In the genomic region with DNA sequence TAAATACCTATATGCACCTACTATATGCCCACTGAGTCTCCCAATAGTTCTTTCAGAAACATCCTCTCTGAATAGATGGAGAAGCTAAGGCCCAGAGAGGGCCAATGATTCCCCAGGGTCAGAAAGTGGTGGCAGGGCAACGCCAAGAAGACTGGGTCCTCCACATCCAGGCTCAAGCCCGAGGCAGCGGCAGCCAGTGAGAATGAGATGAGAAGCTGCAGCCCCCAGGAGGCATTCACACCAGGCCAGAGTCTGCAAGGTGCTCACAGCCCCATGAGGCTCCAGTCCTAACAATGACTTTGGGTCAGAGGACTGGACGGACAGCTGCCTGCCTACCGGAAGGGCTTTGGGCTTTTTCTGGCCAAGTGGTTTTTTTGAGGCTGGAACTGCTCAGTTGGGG, we compare ENCODE assay signal across 21 cellular contexts. TPM values are rescaled to one million over a fixed set of nuclear protein-coding genes. Genes with fewer than 3 reads are reported as not detected.
DNase-seq lines count a peak whose midpoint lies in the region; ATAC-seq and TF ChIP-seq lines count a peak whose summit lies in the region.
"Had no signal": no experiment of that assay in that cellular context is flagged by ENCODE, and none has a peak within 500 bp of the region (broad histone marks: within the 10 kb centered on the region; RNA-seq: fewer than 3 reads in every experiment).

No MANE protein-coding gene starts in this region.

- peak; percentile 28 for DNase-seq in activated CD8-positive, alpha-beta memory T cell treated with anti-CD3 and anti-CD28 coated beads, Interleukin-2, amount 10 ng/mL, durations not matched to agents 7 days and 5 days
- no peak for DNase-seq in activated CD8-positive, alpha-beta memory T cell treated with anti-CD3 and anti-CD28 coated beads, Interleukin-2, amount 50 U/mL, for 4 hours
- no peak for DNase-seq in CD4-positive, alpha-beta T cell
- peak; percentile 19 for DNase-seq in endodermal cell
- peak; percentile 17 for DNase-seq in osteoblast (ENCODE audit: insufficient read length, low spot score, missing footprints)
- DNase-seq in NCI-H774 (lab: John Stamatoyannopoulos, UW): no peak
- no peak for DNase-seq in lower lobe of right lung
- DNase-seq in activated T-helper 1 cell treated with anti-CD3 and anti-CD28 coated beads, Interleukin-12 subunit alpha, Interleukin-12 subunit beta, Interleukin-2, Interleukin-4 antibody, amounts not matched to agents 30 ng/mL and 10 ng/mL and 1 ng/mL, durations not matched to agents 14 hours and 24 hours and 36 hours (ENCODE audit: low spot score): no peak
- DNase-seq: DMS79 treated with DMSO at 0.1 percent for 48 hours, GDM1, HCEC 1CT, Karpas-422, NCI-H1417, NCI-H187 treated with DMSO at 0.1 percent for 48 hours, NCI-H345, NCI-H526, PC-3 had no signal

- WGBS in endodermal cell (ENCODE audit: insufficient coverage in 1 of 2, insufficient read length in 1 of 2), 2 experiments: 93 to 96% methylated on average over 5 of the region's 5 CpGs

- peaks cover 17% of the 10 kb centered on the region for H3K36me3 Mint-ChIP-seq in activated CD8-positive, alpha-beta memory T cell treated with anti-CD3 and anti-CD28 coated beads, Interleukin-2, amount 10 ng/mL, durations not matched to agents 7 days and 5 days
- H3K36me3 Mint-ChIP-seq in CD4-positive, alpha-beta T cell (ENCODE audit: low read depth): peaks cover 74% of the 10 kb centered on the region
- peaks cover 37% of the 10 kb centered on the region for H3K36me3 Mint-ChIP-seq in endodermal cell (ENCODE audit: low read depth)
- H3K36me3 Mint-ChIP-seq in activated T-helper 1 cell treated with anti-CD3 and anti-CD28 coated beads, Interleukin-12 subunit alpha, Interleukin-12 subunit beta, Interleukin-2, Interleukin-4 antibody, amounts not matched to agents 30 ng/mL and 10 ng/mL and 1 ng/mL, durations not matched to agents 14 hours and 24 hours and 36 hours (ENCODE audit: low read depth): peaks cover 38% of the 10 kb centered on the region

- POLR2A ChIA-PET in CD4-positive, alpha-beta T cell (lab: Charles Lee): interaction anchor here (2.9 kb wide), 1 partner anchor 77 kb away, joined by 9 read pairs; the partner anchor contains the start of gene NAGK

- H3K4me3 Mint-ChIP-seq in activated CD8-positive, alpha-beta memory T cell treated with anti-CD3 and anti-CD28 coated beads, Interleukin-2, amount 10 ng/mL, durations not matched to agents 7 days and 5 days: no peak overlapping the region
- H3K4me3 Mint-ChIP-seq in CD4-positive, alpha-beta T cell: peak overlapping the region; percentile 66
- H3K4me3 Mint-ChIP-seq in endodermal cell: no peak overlapping the region
- no peak overlapping the region for H3K4me3 Mint-ChIP-seq in activated T-helper 1 cell treated with anti-CD3 and anti-CD28 coated beads, Interleukin-12 subunit alpha, Interleukin-12 subunit beta, Interleukin-2, Interleukin-4 antibody, amounts not matched to agents 30 ng/mL and 10 ng/mL and 1 ng/mL, durations not matched to agents 14 hours and 24 hours and 36 hours

- H3K4me1 ChIP-seq in endodermal cell (ENCODE audit: control insufficient read depth, insufficient read depth, low read length) (peaks cover 3% of the 10 kb centered on the region), osteoblast (ENCODE audit: insufficient read depth, low read length) (peaks cover 22% of the 10 kb centered on the region), lower lobe of right lung (peaks cover 21% of the 10 kb centered on the region)

- H3K27me3 Mint-ChIP-seq in activated CD8-positive, alpha-beta memory T cell treated with anti-CD3 and anti-CD28 coated beads, Interleukin-2, amount 10 ng/mL, durations not matched to agents 7 days and 5 days: no peaks in the 10 kb centered on the region
- no peaks in the 10 kb centered on the region for H3K27me3 Mint-ChIP-seq in CD4-positive, alpha-beta T cell
- no peaks in the 10 kb centered on the region for H3K27me3 Mint-ChIP-seq in endodermal cell (ENCODE audit: insufficient read depth)
- no peaks in the 10 kb centered on the region for H3K27me3 Mint-ChIP-seq in activated T-helper 1 cell treated with anti-CD3 and anti-CD28 coated beads, Interleukin-12 subunit alpha, Interleukin-12 subunit beta, Interleukin-2, Interleukin-4 antibody, amounts not matched to agents 30 ng/mL and 10 ng/mL and 1 ng/mL, durations not matched to agents 14 hours and 24 hours and 36 hours (ENCODE audit: insufficient read depth)

- H3K79me2 ChIP-seq in osteoblast (ENCODE audit: insufficient read depth, low read length): peaks cover 40% of the 10 kb centered on the region

- H2AFZ ChIP-seq in osteoblast (ENCODE audit: low read length): no peak overlapping the region

- no peaks in the 10 kb centered on the region for H3K27me3 ChIP-seq in CD4-positive, alpha-beta T cell (ENCODE audit: control insufficient read depth, insufficient read depth, low read length)
- H3K27me3 ChIP-seq in endodermal cell (ENCODE audit: control insufficient read depth, insufficient read depth, low read length, poor library complexity, severe bottlenecking): no peaks in the 10 kb centered on the region
- H3K27me3 ChIP-seq in osteoblast (ENCODE audit: insufficient read depth, low read length): no peaks in the 10 kb centered on the region
- H3K27me3 ChIP-seq in lower lobe of right lung (ENCODE audit: low read depth): no peaks in the 10 kb centered on the region
- H3K27me3 ChIP-seq: BLaER1 had no signal

- no peak for ATAC-seq in activated CD8-positive, alpha-beta memory T cell treated with anti-CD3 and anti-CD28 coated beads, Interleukin-2, amount 10 ng/mL, durations not matched to agents 7 days and 5 days
- no peak for ATAC-seq in CD4-positive, alpha-beta T cell (ENCODE audit: poor library complexity)
- ATAC-seq in lower lobe of right lung: no peak
- ATAC-seq: GM12878, PC-3 had no signal

- H3K36me3 ChIP-seq in endodermal cell (ENCODE audit: control insufficient read depth, insufficient read depth, low read length) (peaks cover 36% of the 10 kb centered on the region), osteoblast (ENCODE audit: insufficient read depth, low read length) (peaks cover 54% of the 10 kb centered on the region), lower lobe of right lung (peaks cover 64% of the 10 kb centered on the region)

- H3K27ac Mint-ChIP-seq in activated CD8-positive, alpha-beta memory T cell treated with anti-CD3 and anti-CD28 coated beads, Interleukin-2, amount 10 ng/mL, durations not matched to agents 7 days and 5 days: no peak overlapping the region
- H3K27ac Mint-ChIP-seq in CD4-positive, alpha-beta T cell: peak overlapping the region; percentile 45
- no peak overlapping the region for H3K27ac Mint-ChIP-seq in endodermal cell
- H3K27ac Mint-ChIP-seq in activated T-helper 1 cell treated with anti-CD3 and anti-CD28 coated beads, Interleukin-12 subunit alpha, Interleukin-12 subunit beta, Interleukin-2, Interleukin-4 antibody, amounts not matched to agents 30 ng/mL and 10 ng/mL and 1 ng/mL, durations not matched to agents 14 hours and 24 hours and 36 hours: no peak overlapping the region

- H3K4me1 Mint-ChIP-seq in activated CD8-positive, alpha-beta memory T cell treated with anti-CD3 and anti-CD28 coated beads, Interleukin-2, amount 10 ng/mL, durations not matched to agents 7 days and 5 days: peaks cover 25% of the 10 kb centered on the region
- peaks cover 42% of the 10 kb centered on the region for H3K4me1 Mint-ChIP-seq in CD4-positive, alpha-beta T cell (ENCODE audit: low read depth)
- H3K4me1 Mint-ChIP-seq in endodermal cell: peaks cover 9% of the 10 kb centered on the region
- H3K4me1 Mint-ChIP-seq in activated T-helper 1 cell treated with anti-CD3 and anti-CD28 coated beads, Interleukin-12 subunit alpha, Interleukin-12 subunit beta, Interleukin-2, Interleukin-4 antibody, amounts not matched to agents 30 ng/mL and 10 ng/mL and 1 ng/mL, durations not matched to agents 14 hours and 24 hours and 36 hours (ENCODE audit: low read depth): peaks cover 33% of the 10 kb centered on the region

- H3K4me2 ChIP-seq in osteoblast (ENCODE audit: insufficient read depth, low read length): no peak overlapping the region
- H3K4me2 ChIP-seq: BLaER1 had no signal

- peaks cover 22% of the 10 kb centered on the region for H4K20me1 ChIP-seq in osteoblast (ENCODE audit: insufficient read depth, low read length)

- H3K9me3 ChIP-seq in CD4-positive, alpha-beta T cell (ENCODE audit: control insufficient read depth, low read length): no peaks in the 10 kb centered on the region
- H3K9me3 ChIP-seq in endodermal cell (ENCODE audit: control insufficient read depth, low read length): no peaks in the 10 kb centered on the region
- no peaks in the 10 kb centered on the region for H3K9me3 ChIP-seq in osteoblast (ENCODE audit: low read depth, low read length)
- H3K9me3 ChIP-seq in lower lobe of right lung: no peaks in the 10 kb centered on the region
- H3K9me3 ChIP-seq: BLaER1 had no signal

- no peak overlapping the region for H3K27ac ChIP-seq in CD4-positive, alpha-beta T cell (ENCODE audit: low read depth, low read length)
- H3K27ac ChIP-seq in endodermal cell (ENCODE audit: low read depth, low read length) (no peak overlapping the region), osteoblast (ENCODE audit: low read depth, low read length) (no peak overlapping the region), lower lobe of right lung (no peak overlapping the region)
- H3K27ac ChIP-seq: BLaER1, RWPE1 had no signal

- H3K4me3 ChIP-seq in endodermal cell (ENCODE audit: low read length) (no peak overlapping the region), osteoblast (ENCODE audit: insufficient read depth, low read length) (no peak overlapping the region), lower lobe of right lung (no peak overlapping the region)
- H3K4me3 ChIP-seq: BLaER1, GM12878 had no signal

- CTCF ChIA-PET in activated CD8-positive, alpha-beta memory T cell treated with anti-CD3 and anti-CD28 coated beads, Interleukin-2, amount 10 ng/mL, durations not matched to agents 7 days and 5 days (lab: Charles Lee): interaction anchor here (1.0 to 2.7 kb wide), 3 partner anchors 10 to 26 kb away, joined by 3 to 9 read pairs (median 3); no protein-coding TSS in a partner anchor
- CTCF ChIA-PET in CD4-positive, alpha-beta T cell (lab: Charles Lee): interaction anchor here (2.0 kb wide), 1 partner anchor 10 kb away, joined by 4 read pairs; no protein-coding TSS in a partner anchor

- H3K9ac ChIP-seq in endodermal cell (ENCODE audit: extremely low read depth, low read length, poor library complexity, severe bottlenecking): no peak overlapping the region
- H3K9ac ChIP-seq: BLaER1 had no signal

- TF ChIP-seq CTCF in CD4-positive, alpha-beta T cell (IDR thresholded peaks at IDR 0.05): no peak
- no peak for TF ChIP-seq CTCF in endodermal cell (conservative IDR thresholded peaks at IDR 0.05)
- TF ChIP-seq CTCF in osteoblast (IDR thresholded peaks at IDR 0.05; ENCODE audit: extremely low read depth, low read depth, low read length): no peak
- no peak for TF ChIP-seq CTCF in lower lobe of right lung (IDR thresholded peaks at IDR 0.05)

- H3K9me3 Mint-ChIP-seq in activated CD8-positive, alpha-beta memory T cell treated with anti-CD3 and anti-CD28 coated beads, Interleukin-2, amount 10 ng/mL, durations not matched to agents 7 days and 5 days (ENCODE audit: low read depth): no peaks in the 10 kb centered on the region
- no peaks in the 10 kb centered on the region for H3K9me3 Mint-ChIP-seq in CD4-positive, alpha-beta T cell
- no peaks in the 10 kb centered on the region for H3K9me3 Mint-ChIP-seq in endodermal cell
- H3K9me3 Mint-ChIP-seq in activated T-helper 1 cell treated with anti-CD3 and anti-CD28 coated beads, Interleukin-12 subunit alpha, Interleukin-12 subunit beta, Interleukin-2, Interleukin-4 antibody, amounts not matched to agents 30 ng/mL and 10 ng/mL and 1 ng/mL, durations not matched to agents 14 hours and 24 hours and 36 hours: no peaks in the 10 kb centered on the region

- intact Hi-C loops in CD4-positive, alpha-beta T cell (cut with DNase I, micrococcal nuclease): loop anchor here in 1 of 2 experiments (5.0 to 10.0 kb wide), 2 partner anchors 76 to 234 kb away; partner anchors contain the start of genes NAGK and PAIP2B
- intact Hi-C loops in lower lobe of right lung (cut with DNase I): no loop called here
- intact Hi-C loops in activated T-helper 1 cell treated with anti-CD3 and anti-CD28 coated beads, Interleukin-12 subunit alpha, Interleukin-12 subunit beta, Interleukin-2, Interleukin-4 antibody, amounts not matched to agents 30 ng/mL and 10 ng/mL and 1 ng/mL, durations not matched to agents 14 hours and 24 hours and 36 hours (cut with micrococcal nuclease): no loop called here

RNA-seq across cellular contexts. Expression of gene TEX261, which starts 3.5 kb away (rescaled TPM):
- total RNA-seq in activated CD8-positive, alpha-beta memory T cell treated with anti-CD3 and anti-CD28 coated beads, Interleukin-2, amount 10 ng/mL, durations not matched to agents 7 days and 5 days: 10 to 100 TPM; 39.2 to 58.1 TPM
- total RNA-seq in CD4-positive, alpha-beta T cell: 10 to 100 TPM; 26.8 to 34.0 TPM
- total RNA-seq in endodermal cell (10 to 100 TPM; 13.3 to 19.9 TPM), osteoblast (30.0 and 36.8 TPM in 2 replicates), lower lobe of right lung (71.3 TPM)
- polyA plus RNA-seq in endodermal cell (2013, experiment 1 of 2): 33.6 TPM
- polyA plus RNA-seq in endodermal cell (2013, experiment 2 of 2): 25.2 TPM
- total RNA-seq in activated T-helper 1 cell treated with anti-CD3 and anti-CD28 coated beads, Interleukin-12 subunit alpha, Interleukin-12 subunit beta, Interleukin-2, Interleukin-4 antibody, amounts not matched to agents 30 ng/mL and 10 ng/mL and 1 ng/mL, durations not matched to agents 14 hours and 24 hours and 36 hours: 89.4 and 97.4 TPM in 2 replicates

RNA-seq across cellular contexts. Expression of gene ANKRD53, which starts 12.7 kb away (rescaled TPM):
- not detected for total RNA-seq in activated CD8-positive, alpha-beta memory T cell treated with anti-CD3 and anti-CD28 coated beads, Interleukin-2, amount 10 ng/mL, durations not matched to agents 7 days and 5 days
- total RNA-seq in CD4-positive, alpha-beta T cell: 1 to 10 TPM in 1 of 2 experiments, under 1 TPM in 1; 0.42 to 1.2 TPM
- total RNA-seq in endodermal cell (under 1 TPM; 0.24 to 0.97 TPM), osteoblast (0.88 and 1.1 TPM in 2 replicates), lower lobe of right lung (1.1 TPM)
- polyA plus RNA-seq in endodermal cell (2013, experiment 1 of 2): 1.1 TPM
- 0.62 TPM for polyA plus RNA-seq in endodermal cell (2013, experiment 2 of 2)
- total RNA-seq in activated T-helper 1 cell treated with anti-CD3 and anti-CD28 coated beads, Interleukin-12 subunit alpha, Interleukin-12 subunit beta, Interleukin-2, Interleukin-4 antibody, amounts not matched to agents 30 ng/mL and 10 ng/mL and 1 ng/mL, durations not matched to agents 14 hours and 24 hours and 36 hours: not detected in 2 replicates
- total RNA-seq: A172, GM12878, PC-3 had no signal

RNA-seq across cellular contexts. Expression of gene ATP6V1B1, which starts 55.4 kb away (rescaled TPM):
- not detected for total RNA-seq in activated CD8-positive, alpha-beta memory T cell treated with anti-CD3 and anti-CD28 coated beads, Interleukin-2, amount 10 ng/mL, durations not matched to agents 7 days and 5 days
- not detected for total RNA-seq in CD4-positive, alpha-beta T cell
- not detected for total RNA-seq in endodermal cell
- 1.1 TPM for polyA plus RNA-seq in endodermal cell (2013, experiment 1 of 2)
- 0.79 TPM for polyA plus RNA-seq in endodermal cell (2013, experiment 2 of 2)
- total RNA-seq in osteoblast: 0.88 and 2.5 TPM in 2 replicates
- total RNA-seq in lower lobe of right lung: 2.2 TPM
- not detected in 2 replicates for total RNA-seq in activated T-helper 1 cell treated with anti-CD3 and anti-CD28 coated beads, Interleukin-12 subunit alpha, Interleukin-12 subunit beta, Interleukin-2, Interleukin-4 antibody, amounts not matched to agents 30 ng/mL and 10 ng/mL and 1 ng/mL, durations not matched to agents 14 hours and 24 hours and 36 hours
- total RNA-seq: GM12878, PC-3 had no signal
- polyA plus RNA-seq: GM12878 had no signal

Comparison
In these comparisons a context has a peak if more than half of its experiments do, and no peak if none do; other contexts are left out.
1. DNase-seq: peak in activated CD8-positive, alpha-beta memory T cell treated with anti-CD3 and anti-CD28 coated beads, Interleukin-2, amount 10 ng/mL, durations not matched to agents 7 days and 5 days (single experiment), endodermal cell (single experiment) and osteoblast (single experiment); none in activated CD8-positive, alpha-beta memory T cell treated with anti-CD3 and anti-CD28 coated beads, Interleukin-2, amount 50 U/mL, for 4 hours (single experiment), CD4-positive, alpha-beta T cell (0 of 10), NCI-H774 (single experiment), lower lobe of right lung (single experiment) and activated T-helper 1 cell treated with anti-CD3 and anti-CD28 coated beads, Interleukin-12 subunit alpha, Interleukin-12 subunit beta, Interleukin-2, Interleukin-4 antibody, amounts not matched to agents 30 ng/mL and 10 ng/mL and 1 ng/mL, durations not matched to agents 14 hours and 24 hours and 36 hours (single experiment).